8 cellular contexts compared by ENCODE assay signal in genomic region chr16:1971678-1972489, GRCh38. TPM values are rescaled to one million over a fixed set of nuclear protein-coding genes. Genes with fewer than 3 reads are reported as not detected.
DNase-seq lines count a peak whose midpoint lies in the region; ATAC-seq, FAIRE-seq and TF ChIP-seq lines count a peak whose summit lies in the region.

TSS of gene TBL3 (plus strand) at chr16:1972053. CDS start at chr16:1972165, 112 bp downstream.

- H3K4me3 ChIP-seq in adrenal gland (peak within 1 kb of the TSS; percentile 74 to 100 (median 93)), heart left ventricle (peak within 1 kb of the TSS; percentile 76 to 100 (median 96))

- H3K27ac Mint-ChIP-seq in type B pancreatic cell: peak within 1 kb of the TSS; percentile 95

- no peaks in the 10 kb centered on the region for H3K9me3 ChIP-seq in adrenal gland (replicated peaks in 1 of 3)
- H3K9me3 ChIP-seq in heart left ventricle: no peaks in the 10 kb centered on the region

- H3K4me1 Mint-ChIP-seq in type B pancreatic cell (ENCODE audit: unreplicated experiment): peaks cover 16% of the 10 kb centered on the region

- no peaks in the 10 kb centered on the region for H3K9me3 Mint-ChIP-seq in type B pancreatic cell

- TF ChIP-seq CTCF in adrenal gland (IDR thresholded peaks at IDR 0.05): no peak
- no peak for TF ChIP-seq CTCF in heart left ventricle (IDR thresholded peaks at IDR 0.05)
- TF ChIP-seq CTCF in type B pancreatic cell (conservative IDR thresholded peaks at IDR 0.05): no peak

- H3K27me3 ChIP-seq in adrenal gland (no peaks in the 10 kb centered on the region), heart left ventricle (peaks cover 0 to 31% (median 0%) of the 10 kb centered on the region in 9 donors)

- ATAC-seq in HG02763 (IDR thresholded peaks at IDR 0.05; ENCODE audit: unreplicated experiment): peak; percentile 80
- peak; percentile 91 to 98 (median 94) for ATAC-seq in heart left ventricle

- H3K27me3 Mint-ChIP-seq in type B pancreatic cell: no peaks in the 10 kb centered on the region

- intact Hi-C loops in adrenal gland (cut with DNase I) (no loop called here), heart left ventricle (cut with DNase I) (no loop called here), posterior cingulate gyrus (cut with DNase I) (no loop called here)

- peak within 1 kb of the TSS; percentile 16 to 96 (median 79) for H3K27ac ChIP-seq in adrenal gland
- H3K27ac ChIP-seq in heart left ventricle: peak within 1 kb of the TSS; percentile 67 to 95 (median 92)

- WGBS in adrenal gland, 4 donors: 0 to 1% (median 0%) methylated on average over 10 to 87 of the region's 87 CpGs
- WGBS in heart left ventricle, 4 donors: 0 to 1% (median 1%) methylated on average over 51 to 87 of the region's 87 CpGs

- peak; percentile 99 for DNase-seq in GM12892 (ENCODE audit: insufficient read length)
- peak; percentile 59 for DNase-seq in NCI-H1417 treated with DMSO at 0.1 percent for 48 hours (lab: John Stamatoyannopoulos, UW)
- peak; percentile 93 to 98 (median 94) for DNase-seq in T-helper 1 cell
- DNase-seq in adrenal gland: peak; percentile 92 to 96 (median 94)
- peak; percentile 94 to 97 (median 95) for DNase-seq in heart left ventricle
- peak; percentile 87 to 99 (median 93) for DNase-seq in posterior cingulate gyrus
- peak; percentile 94 for DNase-seq in type B pancreatic cell (ENCODE audit: extremely low spot score, unreplicated experiment)

- peak; percentile 94 for TF ChIP-seq POLR2A in GM12892 (IDR thresholded peaks at IDR 0.05; ENCODE audit: low read depth, low read length)
- peak; percentile 84 to 89 for TF ChIP-seq POLR2A in adrenal gland (IDR thresholded peaks at IDR 0.05)
- peak; percentile 54 to 90 for TF ChIP-seq POLR2A in heart left ventricle (IDR thresholded peaks at IDR 0.05)

- H3K4me1 ChIP-seq in adrenal gland (replicated peaks in 1 of 2): peaks cover 7 to 21% of the 10 kb centered on the region in 2 donors
- peaks cover 0 to 29% (median 20%) of the 10 kb centered on the region in 12 donors for H3K4me1 ChIP-seq in heart left ventricle

- H3K4me3 Mint-ChIP-seq in type B pancreatic cell: peak within 1 kb of the TSS; percentile 94

- H3K36me3 Mint-ChIP-seq in type B pancreatic cell: no peaks in the 10 kb centered on the region

- FAIRE-seq in GM12892 (lab: Jason Lieb, UNC): peak; percentile 100

- H3K36me3 ChIP-seq in adrenal gland (replicated peaks in 1 of 2): peaks cover 0 to 29% of the 10 kb centered on the region in 2 donors
- peaks cover 0 to 30% (median 26%) of the 10 kb centered on the region in 9 donors for H3K36me3 ChIP-seq in heart left ventricle

RNA-seq across cellular contexts. Expression of gene TBL3, which starts in this region (rescaled TPM):
- polyA plus RNA-seq in GM12892 (2012; ENCODE audit: missing spikeins): 16.1 TPM
- total RNA-seq in adrenal gland: 100 to 1,000 TPM in 1 of 8 donors, 10 to 100 TPM in 7; 22.3 to 137 (median 36.2) TPM
- polyA plus RNA-seq in adrenal gland: 100 to 1,000 TPM in 2 of 3 donors, 10 to 100 TPM in 1; 10.8 to 106 (median 105) TPM
- 10 to 100 TPM; 19.3 to 68.7 (median 21.5) TPM for total RNA-seq in heart left ventricle
- 10 to 100 TPM; 57.9 to 59.5 TPM for polyA plus RNA-seq in heart left ventricle
- total RNA-seq in type B pancreatic cell (ENCODE audit: low replicate concordance): 37.0 and 40.0 TPM in 2 replicates

Comparison
In these comparisons a context has a peak if more than half of its experiments do, and no peak if none do; other contexts are left out.
1. Peak in every context shown above with its lines: DNase-seq, ATAC-seq, H3K4me3 ChIP-seq and H3K27ac ChIP-seq.